8 cellular contexts compared by ENCODE assay signal in the genomic region with DNA sequence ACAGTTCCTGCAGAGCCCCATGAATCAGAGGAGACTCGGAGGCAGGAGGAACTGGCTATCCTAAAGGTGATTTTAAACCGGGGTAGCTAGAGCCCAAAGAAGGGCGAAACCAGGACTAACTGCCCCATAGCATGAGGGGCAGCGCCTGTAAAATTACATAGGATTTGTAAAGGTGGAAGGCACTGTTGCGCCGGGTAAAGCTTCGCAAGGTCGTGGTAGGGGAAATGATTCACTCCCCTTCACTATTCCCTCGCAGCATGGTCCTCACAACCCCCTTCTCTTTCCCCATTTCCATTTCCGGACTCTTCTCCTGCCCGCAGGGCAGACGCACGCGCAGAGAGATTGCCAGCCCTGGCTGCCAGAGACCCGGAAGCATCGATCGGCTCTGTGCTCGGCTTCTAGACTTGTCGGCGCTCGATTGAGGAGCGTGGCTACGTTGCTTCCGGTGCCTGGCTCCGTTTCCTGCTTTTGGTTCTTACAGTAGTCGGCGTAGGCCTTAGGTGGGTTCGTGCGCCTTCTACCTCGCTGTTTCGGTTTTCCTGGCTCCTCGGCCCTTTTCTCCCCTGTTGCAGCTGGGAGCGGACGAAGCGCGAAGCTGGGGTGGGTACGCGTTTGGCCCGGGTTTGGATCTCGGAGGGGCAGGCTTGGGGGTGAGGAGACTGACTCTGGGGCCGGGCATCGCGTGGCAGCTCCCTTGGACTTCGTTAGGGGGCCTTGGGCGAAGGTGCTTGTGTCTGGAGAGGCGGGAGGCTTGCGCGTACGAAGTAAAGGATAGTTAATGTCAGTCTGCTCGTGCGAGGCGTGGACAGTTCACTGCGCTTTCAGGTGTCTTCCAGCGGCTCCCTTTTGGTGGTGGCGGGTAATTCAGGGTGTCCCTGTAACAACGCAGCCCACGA. TPM values are rescaled to one million over a fixed set of nuclear protein-coding genes. Genes with fewer than 3 reads are reported as not detected.
DNase-seq lines count a peak whose midpoint lies in the region; ATAC-seq and TF ChIP-seq lines count a peak whose summit lies in the region.

Gene SNRPB2 (plus strand): TSS at position 462 of the 896 bp plus-strand sequence. CDS start 1,677 bp downstream, outside the sequence.

- TF ChIP-seq CTCF in DOHH2 (IDR thresholded peaks at IDR 0.05; ENCODE audit: low read depth, low read length, poor library complexity, severe bottlenecking) (no peak), GM23338 (conservative IDR thresholded peaks at IDR 0.05; ENCODE audit: low read depth in 2 of 2) (no peak), fibroblast of mammary gland (conservative IDR thresholded peaks at IDR 0.05; ENCODE audit: control insufficient read depth, insufficient read depth, low read depth, low read length) (no peak)

- H3K36me3 Mint-ChIP-seq in GM23338 (ENCODE audit: low read depth): peaks cover 19% of the 10 kb centered on the region
- peaks cover 48% of the 10 kb centered on the region for H3K36me3 Mint-ChIP-seq in activated T-helper 17 cell treated with anti-CD3 and anti-CD28 coated beads, Interleukin-2, amount 50 U/mL, for 72 hours (ENCODE audit: low read depth)
- H3K36me3 Mint-ChIP-seq in naive thymus-derived CD8-positive, alpha-beta T cell: peaks cover 16 to 37% (median 19%) of the 10 kb centered on the region in 3 donors

- H3K27me3 ChIP-seq in DOHH2 (ENCODE audit: control insufficient read depth, low read length): no peaks in the 10 kb centered on the region
- no peaks in the 10 kb centered on the region for H3K27me3 ChIP-seq in GM23338 (ENCODE audit: insufficient read depth)

- H3K4me1 ChIP-seq in DOHH2 (ENCODE audit: control insufficient read depth, low read length) (peaks cover 18% of the 10 kb centered on the region), GM23338 (ENCODE audit: insufficient read depth) (no peaks in the 10 kb centered on the region; the same call in 1 of the 2 replicates)

- no peaks in the 10 kb centered on the region for H3K9me2 ChIP-seq in DOHH2 (replicated peaks; ENCODE audit: control insufficient read depth, low read length)
- H3K9me2 ChIP-seq in GM23338 (ENCODE audit: insufficient read depth): peaks cover 8% of the 10 kb centered on the region

- ATAC-seq in GM23338: peak; percentile 96
- peak; percentile 91 for ATAC-seq in activated T-helper 17 cell treated with anti-CD3 and anti-CD28 coated beads, Interleukin-2, amount 50 U/mL, for 72 hours (replicated peaks)
- peak; percentile 94 to 96 for ATAC-seq in naive thymus-derived CD8-positive, alpha-beta T cell

- peaks cover 51% of the 10 kb centered on the region for H3K36me3 ChIP-seq in DOHH2 (ENCODE audit: control insufficient read depth, low read length)
- peaks cover 12% of the 10 kb centered on the region; the same call in 1 of the 2 replicates for H3K36me3 ChIP-seq in GM23338 (ENCODE audit: insufficient read depth)

- DNase-seq in GM23338 (ENCODE audit: low spot score): peak; percentile 99
- DNase-seq in LHCN-M2 (ENCODE audit: low read depth): peak; percentile 92
- peak; percentile 97 for DNase-seq in RPMI8226
- DNase-seq in fibroblast of mammary gland (ENCODE audit: low read depth): peak; percentile 95
- peak; percentile 76 to 96 (median 89) for DNase-seq in naive thymus-derived CD8-positive, alpha-beta T cell
- peak; percentile 81 to 90 (median 88) for DNase-seq in stimulated activated naive CD4-positive, alpha-beta T cell (lab: John Stamatoyannopoulos, UW)

- peaks cover 8% of the 10 kb centered on the region for H3K9me3 ChIP-seq in DOHH2 (ENCODE audit: control insufficient read depth, insufficient read depth, low read length)

- H3F3A ChIP-seq in DOHH2 (ENCODE audit: control insufficient read depth, insufficient read depth) (no peaks in the 10 kb centered on the region), GM23338 (replicated peaks; ENCODE audit: low read depth) (no peaks in the 10 kb centered on the region)

- H3K27me3 Mint-ChIP-seq in GM23338 (ENCODE audit: insufficient read depth, low read depth, poor library complexity): peaks cover 7% of the 10 kb centered on the region
- H3K27me3 Mint-ChIP-seq in activated T-helper 17 cell treated with anti-CD3 and anti-CD28 coated beads, Interleukin-2, amount 50 U/mL, for 72 hours: peaks cover 15% of the 10 kb centered on the region
- H3K27me3 Mint-ChIP-seq in naive thymus-derived CD8-positive, alpha-beta T cell: peaks cover 6 to 19% (median 17%) of the 10 kb centered on the region in 5 donors

- H3K9me3 Mint-ChIP-seq in GM23338: peaks cover 5% of the 10 kb centered on the region; the same call in 1 of the 3 replicates
- H3K9me3 Mint-ChIP-seq in activated T-helper 17 cell treated with anti-CD3 and anti-CD28 coated beads, Interleukin-2, amount 50 U/mL, for 72 hours: peaks cover 3% of the 10 kb centered on the region
- peaks cover 0 to 12% (median 2%) of the 10 kb centered on the region in 9 donors for H3K9me3 Mint-ChIP-seq in naive thymus-derived CD8-positive, alpha-beta T cell

- H3K4me2 ChIP-seq in DOHH2 (ENCODE audit: low read length) (peak within 1 kb of the TSS; percentile 86), GM23338 (peak within 1 kb of the TSS; percentile 99)

- H4K20me1 ChIP-seq in DOHH2 (ENCODE audit: control insufficient read depth, insufficient read depth, low read depth, low read length): 0 out of 2 replicates have a peak, but pooled peaks cover 5% of the 10 kb centered on the region
- H4K20me1 ChIP-seq in GM23338 (replicated peaks; ENCODE audit: insufficient read depth): peaks cover 18% of the 10 kb centered on the region

- peaks cover 48% of the 10 kb centered on the region for H3K79me2 ChIP-seq in DOHH2 (ENCODE audit: control insufficient read depth, low read length)
- H3K79me2 ChIP-seq in GM23338 (replicated peaks; ENCODE audit: insufficient read depth): peaks cover 49% of the 10 kb centered on the region

- H2AFZ ChIP-seq in GM23338: peak within 1 kb of the TSS; percentile 85; the same call in 1 of the 2 replicates

- peak within 1 kb of the TSS; percentile 96 for H3K4me3 Mint-ChIP-seq in GM23338
- peak within 1 kb of the TSS; percentile 99 for H3K4me3 Mint-ChIP-seq in activated T-helper 17 cell treated with anti-CD3 and anti-CD28 coated beads, Interleukin-2, amount 50 U/mL, for 72 hours
- peak within 1 kb of the TSS; percentile 93 to 100 (median 100) for H3K4me3 Mint-ChIP-seq in naive thymus-derived CD8-positive, alpha-beta T cell

- H3K27ac Mint-ChIP-seq in GM23338: peak within 1 kb of the TSS; percentile 99
- H3K27ac Mint-ChIP-seq in activated T-helper 17 cell treated with anti-CD3 and anti-CD28 coated beads, Interleukin-2, amount 50 U/mL, for 72 hours: peak within 1 kb of the TSS; percentile 100
- H3K27ac Mint-ChIP-seq in naive thymus-derived CD8-positive, alpha-beta T cell: peak within 1 kb of the TSS; percentile 99 to 100 (median 100)

- H3K27ac ChIP-seq in DOHH2 (ENCODE audit: low read depth, low read length) (peak within 1 kb of the TSS; percentile 34), GM23338 (ENCODE audit: low read depth) (peak within 1 kb of the TSS; percentile 87)

- POLR2A ChIA-PET in naive thymus-derived CD8-positive, alpha-beta T cell (lab: Charles Lee): interaction anchor here (1.2 to 1.9 kb wide), 3 partner anchors 21 to 841 kb away, joined by 4 to 7 read pairs (median 4); no protein-coding TSS in a partner anchor

- H3K4me3 ChIP-seq in DOHH2 (ENCODE audit: low read length): peak within 1 kb of the TSS; percentile 93
- H3K4me3 ChIP-seq in GM23338: peak within 1 kb of the TSS; percentile 97
- peak within 1 kb of the TSS; percentile 97 for H3K4me3 ChIP-seq in fibroblast of mammary gland (ENCODE audit: control insufficient read depth, low read depth, low read length)

- H3K4me1 Mint-ChIP-seq in GM23338: peaks cover 13% of the 10 kb centered on the region
- peaks cover 33% of the 10 kb centered on the region for H3K4me1 Mint-ChIP-seq in activated T-helper 17 cell treated with anti-CD3 and anti-CD28 coated beads, Interleukin-2, amount 50 U/mL, for 72 hours
- H3K4me1 Mint-ChIP-seq in naive thymus-derived CD8-positive, alpha-beta T cell: peaks cover 16 to 57% (median 56%) of the 10 kb centered on the region in 4 donors

TF ChIP-seq in GM23338, 12 proteins besides CTCF, POLR2A, EP300 and RAD21 (continues in another document):
- TF ChIP-seq STAT1 (IDR thresholded peaks at IDR 0.05; ENCODE audit: unreplicated experiment) (no peak), ZNF331 (CRISPR knock-in tag; IDR thresholded peaks at IDR 0.05; ENCODE audit: low read depth) (peak; percentile 34; the same call in 1 of the 2 replicates), ZNF114 (CRISPR knock-in tag; IDR thresholded peaks at IDR 0.05) (peak; percentile 95), NANOG (IDR thresholded peaks at IDR 0.05; ENCODE audit: borderline replicate concordance) (peak; percentile 9; the same call in 1 of the 2 replicates), POLR2AphosphoS5 (IDR thresholded peaks at IDR 0.05; ENCODE audit: low read depth) (peak; percentile 88), ETS1 (IDR thresholded peaks at IDR 0.05) (peak; percentile 97), EZH2phosphoT487 (IDR thresholded peaks at IDR 0.05; ENCODE audit: unreplicated experiment) (no peak), JUNB (IDR thresholded peaks at IDR 0.05; ENCODE audit: unreplicated experiment) (no peak), CREB1 (CRISPR knock-in tag; IDR thresholded peaks at IDR 0.05; ENCODE audit: low read depth) (peak; percentile 97)

RNA-seq across cellular contexts. Expression of gene SNRPB2, which starts in this region (rescaled TPM):
- 91.9 and 94.9 TPM in 2 replicates for total RNA-seq in GM23338 (2014; rRNA removed; shearing (Covaris generic))
- 377 and 387 TPM in 2 replicates for polyA plus RNA-seq in GM23338 (2016; fragmentation: Nextera tagmentation; extraction: Ambion mirVana)
- 48.5 and 59.8 TPM in 2 replicates for total RNA-seq in LHCN-M2 (2014; rRNA removed)
- polyA plus RNA-seq in LHCN-M2 (2012): 72.9 TPM
- 100 to 1,000 TPM in 1 of 2 donors, 10 to 100 TPM in 1; 75.0 to 119 TPM for total RNA-seq in activated T-helper 17 cell treated with anti-CD3 and anti-CD28 coated beads, Interleukin-2, amount 50 U/mL, for 72 hours
- total RNA-seq in naive thymus-derived CD8-positive, alpha-beta T cell: 10 to 100 TPM; 51.7 to 54.2 TPM
- 10 to 100 TPM; 60.3 to 79.8 (median 61.3) TPM for polyA plus RNA-seq in naive thymus-derived CD8-positive, alpha-beta T cell

Comparison
In these comparisons a context has a peak if more than half of its experiments do, and no peak if none do; other contexts are left out.
1. Peak in every context shown above with its lines: DNase-seq, ATAC-seq, H3K4me3 ChIP-seq and H3K27ac ChIP-seq.